20 cellular contexts compared by ENCODE assay signal in the genomic region with DNA sequence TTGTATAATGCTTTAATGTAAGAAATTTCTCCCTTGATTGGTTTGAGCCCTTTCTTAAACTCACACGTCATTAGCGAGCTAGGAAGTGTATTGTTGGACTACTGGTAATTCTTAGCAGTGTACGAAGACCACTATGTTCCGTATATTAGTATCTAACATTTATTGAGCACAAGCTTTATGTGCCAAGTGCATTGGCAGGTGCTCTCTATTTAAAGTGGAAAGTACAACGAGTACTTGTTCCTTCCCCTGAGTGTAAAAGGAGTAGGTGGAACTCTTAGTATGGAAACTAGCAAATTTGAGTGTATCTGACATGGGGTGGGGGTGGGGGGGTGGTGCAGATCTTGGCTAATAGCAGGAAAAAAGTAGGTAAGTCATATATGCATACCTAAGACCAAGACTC.
"Had no signal": no experiment of that assay in that cellular context is flagged by ENCODE, and none has a peak within 500 bp of the region (broad histone marks: within the 10 kb centered on the region; RNA-seq: fewer than 3 reads in every experiment).

No MANE protein-coding gene starts in this region.

- DNase-seq: dermis blood vessel endothelial cell; dorsolateral prefrontal cortex; effector CD4-positive, alpha-beta T cell; effector memory CD4-positive, alpha-beta T cell; foreskin keratinocyte; heart left ventricle; hypothalamus; immature natural killer cell; islet precursor cell; kidney; kidney glomerular epithelial cell; left lung; lower lobe of right lung; mesenchymal stem cell; mucosa of descending colon; naive B cell had no signal

- H3K9me3 ChIP-seq: gastroesophageal sphincter, heart left ventricle, left lung, lower lobe of right lung, mucosa of descending colon had no signal

- H3K4me1 ChIP-seq: foreskin keratinocyte, heart left ventricle, left lung, lower lobe of right lung had no signal

- H3K27me3 ChIP-seq: dorsolateral prefrontal cortex, esophagus muscularis mucosa, foreskin keratinocyte, gastroesophageal sphincter, heart left ventricle, hepatocyte, left lung had no signal

- ATAC-seq: foreskin keratinocyte, gastroesophageal sphincter, left lung, lower lobe of right lung, mucosa of descending colon had no signal

- H3K4me3 ChIP-seq: coronary artery, dorsolateral prefrontal cortex, esophagus muscularis mucosa, gastroesophageal sphincter, heart left ventricle, hepatocyte, left lung, lower lobe of right lung, mucosa of descending colon had no signal

- H3K27ac ChIP-seq: coronary artery, dorsolateral prefrontal cortex, esophagus muscularis mucosa, foreskin keratinocyte, gastroesophageal sphincter, heart left ventricle, hepatocyte, left lung, lower lobe of right lung had no signal

- H3K36me3 ChIP-seq: esophagus muscularis mucosa, gastroesophageal sphincter, heart left ventricle, left lung, lower lobe of right lung had no signal
